12 cellular contexts compared by ENCODE assay signal in genomic region chr2:165193178-165193777, GRCh38. TPM values are rescaled to one million over a fixed set of nuclear protein-coding genes. Genes with fewer than 3 reads are reported as not detected.
DNase-seq lines count a peak whose midpoint lies in the region; ATAC-seq, FAIRE-seq and TF ChIP-seq lines count a peak whose summit lies in the region.
"Had no signal": no experiment of that assay in that cellular context is flagged by ENCODE, and none has a peak within 500 bp of the region (broad histone marks: within the 10 kb centered on the region; RNA-seq: fewer than 3 reads in every experiment).

No MANE protein-coding gene starts in this region.

- WGBS in tibial nerve, 2 donors, result 84 to 91% methylated on average over 4 of the region's 4 CpGs

- peak; percentile 96 for ATAC-seq in GM21381 (IDR thresholded peaks at IDR 0.05; ENCODE audit: unreplicated experiment)
- peak; percentile 98 for ATAC-seq in HG03108 (IDR thresholded peaks at IDR 0.05; ENCODE audit: unreplicated experiment)
- ATAC-seq: activated CD8-positive, alpha-beta T cell treated with anti-CD3 and anti-CD28 coated beads for 36 hours had no signal

- TF ChIP-seq EP300 in tibial nerve (IDR thresholded peaks at IDR 0.05), result no peak

- H3K27me3 ChIP-seq in tibial nerve, result no peaks in the 10 kb centered on the region
- H3K27me3 ChIP-seq: cardiac muscle cell, hepatocyte, neural progenitor cell had no signal

- no peaks in the 10 kb centered on the region for H3K4me1 ChIP-seq in tibial nerve
- H3K4me1 ChIP-seq: neural progenitor cell had no signal

- H3K4me3 ChIP-seq in tibial nerve, result no peak overlapping the region
- H3K4me3 ChIP-seq: cardiac muscle cell, hepatocyte, neural progenitor cell had no signal

- peak; percentile 80 for FAIRE-seq in GM12891 (lab: Jason Lieb, UNC)

- TF ChIP-seq CTCF in tibial nerve (IDR thresholded peaks at IDR 0.05), result no peak

- DNase-seq in GM12891 (ENCODE audit: insufficient read length, low spot score) (no peak), NCI-H2196 (lab: John Stamatoyannopoulos, UW; ENCODE audit: unreplicated experiment) (peak; percentile 78), anterior cingulate cortex (lab: John Stamatoyannopoulos, UW) (no peak), tibial nerve (ENCODE audit: low spot score in 2 of 2) (no peak), iPS-NIHi7 (ENCODE audit: extremely low spot score) (no peak), DMS 273 (lab: John Stamatoyannopoulos, UW; ENCODE audit: unreplicated experiment) (no peak)
- DNase-seq: activated CD8-positive, alpha-beta T cell treated with anti-CD3 and anti-CD28 coated beads for 36 hours had no signal

- H3K36me3 ChIP-seq in tibial nerve, result no peaks in the 10 kb centered on the region
- H3K36me3 ChIP-seq: cardiac muscle cell, neural progenitor cell had no signal

- no peak for TF ChIP-seq POLR2A in GM12891 (IDR thresholded peaks at IDR 0.05; ENCODE audit: low read depth, low read length)
- no peak for TF ChIP-seq POLR2A in tibial nerve (IDR thresholded peaks at IDR 0.05)

- H3K27ac ChIP-seq in tibial nerve, result no peak overlapping the region
- H3K27ac ChIP-seq: cardiac muscle cell, hepatocyte, neural progenitor cell had no signal

- H3K9me3 ChIP-seq in tibial nerve, result no peaks in the 10 kb centered on the region

TF ChIP-seq in GM12891, 5 proteins besides CTCF, POLR2A, EP300 and RAD21:
- peak; percentile 78; the same call in 1 of the 2 replicates for TF ChIP-seq POU2F2 (IDR thresholded peaks at IDR 0.05; ENCODE audit: low read depth, low read length)
- no peak for TF ChIP-seq POLR2AphosphoS5 (IDR thresholded peaks at IDR 0.05; ENCODE audit: low read depth, low read length)
- peak; percentile 47 for TF ChIP-seq SPI1 (IDR thresholded peaks at IDR 0.05; ENCODE audit: low read depth, low read length)
- peak; percentile 21 for TF ChIP-seq PAX5 (IDR thresholded peaks at IDR 0.05; ENCODE audit: insufficient read depth, low read length, severe bottlenecking)
- no peak for TF ChIP-seq TAF1 (IDR thresholded peaks at IDR 0.05; ENCODE audit: low read depth, low read length)

RNA-seq across cellular contexts. Expression of gene SCN3A, which starts 10.6 kb away (rescaled TPM):
- not detected for polyA plus RNA-seq in GM12891 (2012; ENCODE audit: low read depth, missing spikeins)
- total RNA-seq in tibial nerve, result 1 to 10 TPM; 1.8 to 4.2 (median 2.7) TPM
- polyA plus RNA-seq: cardiac muscle cell had no signal

RNA-seq across cellular contexts. Expression of gene SCN2A, which starts 45.9 kb away (rescaled TPM):
- polyA plus RNA-seq in GM12891 (2012; ENCODE audit: low read depth, missing spikeins), result not detected
- total RNA-seq in tibial nerve, result 1 to 10 TPM in 1 of 4 donors, under 1 TPM in 3; 0.20 to 2.1 (median 0.48) TPM
- total RNA-seq: activated CD8-positive, alpha-beta T cell treated with anti-CD3 and anti-CD28 coated beads for 36 hours had no signal
- polyA plus RNA-seq: cardiac muscle cell had no signal
